ENCODE assay signal across 1 cellular context in genomic region chr11:107331728-107332127, GRCh38.
TF ChIP-seq lines count a peak whose summit lies in the region.

No MANE protein-coding gene starts in this region.

TF ChIP-seq in GM23338, 12 proteins besides CTCF, POLR2A, EP300 and RAD21 (continued from another document):
- TF ChIP-seq ZNF462 (CRISPR knock-in tag; IDR thresholded peaks at IDR 0.05) = no peak
- TF ChIP-seq ZNF114 (CRISPR knock-in tag; IDR thresholded peaks at IDR 0.05) = no peak
- TF ChIP-seq EZH2phosphoT487 (IDR thresholded peaks at IDR 0.05; ENCODE audit: unreplicated experiment) = no peak
- no peak for TF ChIP-seq ETS1 (IDR thresholded peaks at IDR 0.05)
- no peak for TF ChIP-seq REST (IDR thresholded peaks at IDR 0.05; ENCODE audit: unreplicated experiment)
- TF ChIP-seq POLR2AphosphoS5 (IDR thresholded peaks at IDR 0.05; ENCODE audit: low read depth) = no peak
